In the genomic region with DNA sequence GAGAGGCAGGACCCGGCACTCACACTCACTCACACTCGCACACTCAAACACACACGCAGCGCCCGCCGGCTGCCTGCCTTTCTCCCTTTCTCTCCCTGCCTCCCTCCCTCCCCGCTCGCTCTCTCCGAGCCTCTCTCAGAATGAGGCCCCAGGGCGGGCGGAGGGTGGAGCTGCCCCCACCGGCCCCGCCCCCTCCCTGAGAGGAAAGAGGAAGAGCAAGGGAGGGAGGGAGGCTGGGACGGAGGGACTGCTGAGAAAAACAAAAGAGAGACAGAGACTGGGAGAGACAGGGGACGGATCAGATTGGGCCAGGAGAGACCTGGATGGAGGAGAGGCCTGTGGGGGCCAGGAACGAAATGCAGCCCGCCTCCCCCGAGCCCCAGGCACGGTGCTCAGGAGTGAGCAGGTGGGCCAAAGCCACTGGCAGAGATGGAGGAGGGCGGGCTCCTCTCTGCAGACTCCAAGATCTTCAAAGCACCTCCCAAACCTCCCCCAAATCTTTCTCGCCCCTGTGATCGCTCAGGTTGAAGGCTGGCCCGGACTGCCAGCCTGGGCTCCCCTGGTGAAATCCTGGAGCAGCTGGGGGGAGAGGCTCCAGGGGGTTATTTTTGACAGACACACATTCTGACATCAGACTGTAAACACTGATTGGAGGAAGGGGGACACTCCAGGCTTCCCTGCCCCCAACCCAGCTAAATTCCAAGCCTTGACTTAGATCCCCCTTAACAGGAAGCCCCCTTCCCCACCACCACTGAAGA, we compare ENCODE assay signal across 8 cellular contexts. TPM values are rescaled to one million over a fixed set of nuclear protein-coding genes. Genes with fewer than 3 reads are reported as not detected.
DNase-seq lines count a peak whose midpoint lies in the region; ATAC-seq and TF ChIP-seq lines count a peak whose summit lies in the region.

No MANE protein-coding gene starts in this region.

- H3K27me3 ChIP-seq in endodermal cell (ENCODE audit: control insufficient read depth, insufficient read depth, low read length, poor library complexity, severe bottlenecking): no peaks in the 10 kb centered on the region

- peak overlapping the region; percentile 91 for H3K4me3 Mint-ChIP-seq in activated CD8-positive, alpha-beta memory T cell treated with anti-CD3 and anti-CD28 coated beads, Interleukin-2, amount 10 ng/mL, durations not matched to agents 7 days and 5 days
- H3K4me3 Mint-ChIP-seq in endodermal cell: peak overlapping the region; percentile 78

- no peaks in the 10 kb centered on the region for H3K9me3 ChIP-seq in endodermal cell (ENCODE audit: control insufficient read depth, low read length)
- H3K9me3 ChIP-seq in mesodermal cell (ENCODE audit: control insufficient read depth, low read length): no peaks in the 10 kb centered on the region

- H3K4me1 Mint-ChIP-seq in activated CD8-positive, alpha-beta memory T cell treated with anti-CD3 and anti-CD28 coated beads, Interleukin-2, amount 10 ng/mL, durations not matched to agents 7 days and 5 days: peaks cover 61% of the 10 kb centered on the region
- peaks cover 51% of the 10 kb centered on the region for H3K4me1 Mint-ChIP-seq in endodermal cell

- 0% methylated on average over 5 to 23 of the region's 23 CpGs for WGBS in endodermal cell (ENCODE audit: insufficient coverage in 1 of 2, insufficient read length in 1 of 2), 2 experiments
- 0% methylated on average over 7 to 11 of the region's 23 CpGs for WGBS in mesodermal cell (ENCODE audit: insufficient coverage in 2 of 2), 2 experiments

- peak; percentile 42 for ATAC-seq in HG03457 (IDR thresholded peaks at IDR 0.05; ENCODE audit: unreplicated experiment)
- ATAC-seq in activated CD8-positive, alpha-beta memory T cell treated with anti-CD3 and anti-CD28 coated beads, Interleukin-2, amount 10 ng/mL, durations not matched to agents 7 days and 5 days: peak; percentile 75

- H3K36me3 ChIP-seq in endodermal cell (ENCODE audit: control insufficient read depth, insufficient read depth, low read length) (peaks cover 20% of the 10 kb centered on the region), mesodermal cell (ENCODE audit: control insufficient read depth, insufficient read depth, low read length) (peaks cover 34% of the 10 kb centered on the region)

- H3K27ac ChIP-seq in C4-2B: peak overlapping the region; percentile 78
- H3K27ac ChIP-seq in endodermal cell (ENCODE audit: low read depth, low read length): peak overlapping the region; percentile 90
- H3K27ac ChIP-seq in mesodermal cell (ENCODE audit: low read depth, low read length, severe bottlenecking): peak overlapping the region; percentile 82

- CTCF ChIA-PET in activated CD8-positive, alpha-beta memory T cell treated with anti-CD3 and anti-CD28 coated beads, Interleukin-2, amount 10 ng/mL, durations not matched to agents 7 days and 5 days (lab: Charles Lee): interaction anchor here (0.7 to 3.7 kb wide), 6 partner anchors 9 to 295 kb away, joined by 3 to 11 read pairs (median 6); partner anchors contain the start of gene GBF1

- peak overlapping the region; percentile 52 for H3K9ac ChIP-seq in endodermal cell (ENCODE audit: extremely low read depth, low read length, poor library complexity, severe bottlenecking)

- peaks cover 12% of the 10 kb centered on the region for H3K36me3 Mint-ChIP-seq in activated CD8-positive, alpha-beta memory T cell treated with anti-CD3 and anti-CD28 coated beads, Interleukin-2, amount 10 ng/mL, durations not matched to agents 7 days and 5 days
- H3K36me3 Mint-ChIP-seq in endodermal cell (ENCODE audit: low read depth): peaks cover 20% of the 10 kb centered on the region

- H3K4me3 ChIP-seq in endodermal cell (ENCODE audit: low read length): peak overlapping the region; percentile 73
- peak overlapping the region; percentile 78 for H3K4me3 ChIP-seq in mesodermal cell (ENCODE audit: extremely low read depth, insufficient read depth, low read length, poor library complexity, severe bottlenecking)

- DNase-seq in GM19238 (ENCODE audit: insufficient read length, low spot score) (peak; percentile 84), NOMO-1 (lab: John Stamatoyannopoulos, UW; ENCODE audit: unreplicated experiment in 2 of 2) (peak; percentile 71 to 89), endodermal cell (peak; percentile 97)
- peak; percentile 92 for DNase-seq in activated CD8-positive, alpha-beta memory T cell treated with anti-CD3 and anti-CD28 coated beads, Interleukin-2, amount 10 ng/mL, durations not matched to agents 7 days and 5 days
- peak; percentile 62 to 67 for DNase-seq in stimulated activated CD8-positive, alpha-beta memory T cell treated with anti-CD3 and anti-CD28 coated beads, Interleukin-15, amount 100 ng/mL, for 4 hours (ENCODE audit: low read depth in 2 of 2)

- peak overlapping the region; percentile 91 for H3K27ac Mint-ChIP-seq in activated CD8-positive, alpha-beta memory T cell treated with anti-CD3 and anti-CD28 coated beads, Interleukin-2, amount 10 ng/mL, durations not matched to agents 7 days and 5 days
- H3K27ac Mint-ChIP-seq in endodermal cell: peak overlapping the region; percentile 94

- TF ChIP-seq CTCF in C4-2B (conservative IDR thresholded peaks at IDR 0.05): no peak
- TF ChIP-seq CTCF in endodermal cell (conservative IDR thresholded peaks at IDR 0.05): no peak

- H3K4me1 ChIP-seq in endodermal cell (ENCODE audit: control insufficient read depth, insufficient read depth, low read length) (peaks cover 12% of the 10 kb centered on the region), mesodermal cell (ENCODE audit: control insufficient read depth, insufficient read depth, low read length, poor library complexity, severe bottlenecking) (peaks cover 47% of the 10 kb centered on the region)

- no peaks in the 10 kb centered on the region for H3K27me3 Mint-ChIP-seq in activated CD8-positive, alpha-beta memory T cell treated with anti-CD3 and anti-CD28 coated beads, Interleukin-2, amount 10 ng/mL, durations not matched to agents 7 days and 5 days
- no peaks in the 10 kb centered on the region for H3K27me3 Mint-ChIP-seq in endodermal cell (ENCODE audit: insufficient read depth)

- H3K9me3 Mint-ChIP-seq in activated CD8-positive, alpha-beta memory T cell treated with anti-CD3 and anti-CD28 coated beads, Interleukin-2, amount 10 ng/mL, durations not matched to agents 7 days and 5 days (ENCODE audit: low read depth): no peaks in the 10 kb centered on the region
- H3K9me3 Mint-ChIP-seq in endodermal cell: no peaks in the 10 kb centered on the region

RNA-seq across cellular contexts. Expression of gene LDB1, which starts 5.1 kb away (rescaled TPM):
- 10 to 100 TPM; 83.5 to 84.3 TPM for total RNA-seq in activated CD8-positive, alpha-beta memory T cell treated with anti-CD3 and anti-CD28 coated beads, Interleukin-2, amount 10 ng/mL, durations not matched to agents 7 days and 5 days
- 10 to 100 TPM; 72.0 to 82.6 TPM for total RNA-seq in endodermal cell
- 112 TPM for polyA plus RNA-seq in endodermal cell (2013, experiment 1 of 2)
- polyA plus RNA-seq in endodermal cell (2013, experiment 2 of 2): 104 TPM
- 112 TPM for polyA plus RNA-seq in mesodermal cell (2013, experiment 1 of 2)
- polyA plus RNA-seq in mesodermal cell (2013, experiment 2 of 2): 92.3 TPM

RNA-seq across cellular contexts. Expression of gene PPRC1, which starts 17.8 kb away (rescaled TPM):
- total RNA-seq in activated CD8-positive, alpha-beta memory T cell treated with anti-CD3 and anti-CD28 coated beads, Interleukin-2, amount 10 ng/mL, durations not matched to agents 7 days and 5 days: 10 to 100 TPM; 57.9 to 79.0 TPM
- total RNA-seq in endodermal cell: 10 to 100 TPM; 44.5 to 44.7 TPM
- 31.0 TPM for polyA plus RNA-seq in endodermal cell (2013, experiment 1 of 2)
- 26.7 TPM for polyA plus RNA-seq in endodermal cell (2013, experiment 2 of 2)
- polyA plus RNA-seq in mesodermal cell (2013, experiment 1 of 2): 24.3 TPM
- 17.7 TPM for polyA plus RNA-seq in mesodermal cell (2013, experiment 2 of 2)

RNA-seq across cellular contexts. Expression of gene NOLC1, which starts 37.1 kb away (rescaled TPM):
- total RNA-seq in activated CD8-positive, alpha-beta memory T cell treated with anti-CD3 and anti-CD28 coated beads, Interleukin-2, amount 10 ng/mL, durations not matched to agents 7 days and 5 days: 100 to 1,000 TPM; 107 to 149 TPM
- total RNA-seq in endodermal cell: 10 to 100 TPM; 92.0 to 93.5 TPM
- polyA plus RNA-seq in endodermal cell (2013, experiment 1 of 2): 79.8 TPM
- polyA plus RNA-seq in endodermal cell (2013, experiment 2 of 2): 75.4 TPM
- 70.5 TPM for polyA plus RNA-seq in mesodermal cell (2013, experiment 1 of 2)
- 72.1 TPM for polyA plus RNA-seq in mesodermal cell (2013, experiment 2 of 2)

RNA-seq across cellular contexts. Expression of gene HPS6, which starts 49.9 kb away (rescaled TPM):
- total RNA-seq in activated CD8-positive, alpha-beta memory T cell treated with anti-CD3 and anti-CD28 coated beads, Interleukin-2, amount 10 ng/mL, durations not matched to agents 7 days and 5 days: 10 to 100 TPM; 26.1 to 29.6 TPM
- total RNA-seq in endodermal cell: 10 to 100 TPM; 19.6 to 20.8 TPM
- 8.4 TPM for polyA plus RNA-seq in endodermal cell (2013, experiment 1 of 2)
- 8.9 TPM for polyA plus RNA-seq in endodermal cell (2013, experiment 2 of 2)
- polyA plus RNA-seq in mesodermal cell (2013, experiment 1 of 2): 13.6 TPM
- polyA plus RNA-seq in mesodermal cell (2013, experiment 2 of 2): 10.6 TPM

RNA-seq across cellular contexts. Expression of gene ARMH3, which starts 59.1 kb away (rescaled TPM):
- 10 to 100 TPM; 23.8 to 25.9 TPM for total RNA-seq in activated CD8-positive, alpha-beta memory T cell treated with anti-CD3 and anti-CD28 coated beads, Interleukin-2, amount 10 ng/mL, durations not matched to agents 7 days and 5 days
- total RNA-seq in endodermal cell: 10 to 100 TPM; 18.0 to 19.7 TPM
- polyA plus RNA-seq in endodermal cell (2013, experiment 1 of 2): 12.1 TPM
- 11.4 TPM for polyA plus RNA-seq in endodermal cell (2013, experiment 2 of 2)
- polyA plus RNA-seq in mesodermal cell (2013, experiment 1 of 2): 11.8 TPM
- polyA plus RNA-seq in mesodermal cell (2013, experiment 2 of 2): 10.6 TPM

Comparison
In these comparisons a context has a peak if more than half of its experiments do, and no peak if none do; other contexts are left out.
1. Peak in every context shown above with its lines: DNase-seq, ATAC-seq, H3K4me3 ChIP-seq and H3K27ac ChIP-seq.